In genomic region chr3:188796122-188796631, GRCh38 we compare ENCODE assay signal across 9 cellular contexts.
A peak's percentile ranks its signal among the peaks of the same experiment; 100 is the strongest.
DNase-seq lines count a peak whose midpoint lies in the region; ATAC-seq and TF ChIP-seq lines count a peak whose summit lies in the region.
"Had no signal": no experiment of that assay in that cellular context is flagged by ENCODE, and none has a peak within 500 bp of the region (broad histone marks: within the 10 kb centered on the region; RNA-seq: fewer than 3 reads in every experiment).

No MANE protein-coding gene starts in this region.

- H3K36me3 Mint-ChIP-seq in activated B cell treated with CpG ODN at 0.5 μM for 24 hours (ENCODE audit: low read depth) (peaks cover 9% of the 10 kb centered on the region), memory B cell (peaks cover 9% of the 10 kb centered on the region)

- TF ChIP-seq POLR2A in vagina (IDR thresholded peaks at IDR 0.05) (no peak), breast epithelium (IDR thresholded peaks at IDR 0.05) (no peak)

- H3K27me3 ChIP-seq in vagina = no peaks in the 10 kb centered on the region
- no peaks in the 10 kb centered on the region for H3K27me3 ChIP-seq in breast epithelium

- TF ChIP-seq CTCF in activated B cell treated with CpG ODN at 0.5 μM for 24 hours (IDR thresholded peaks at IDR 0.05) (no peak), vagina (IDR thresholded peaks at IDR 0.05) (no peak), breast epithelium (IDR thresholded peaks at IDR 0.05) (no peak)

- H3K27me3 Mint-ChIP-seq in activated B cell treated with CpG ODN at 0.5 μM for 24 hours (no peaks in the 10 kb centered on the region), memory B cell (no peaks in the 10 kb centered on the region)
- H3K27me3 Mint-ChIP-seq: activated naive CD8-positive, alpha-beta T cell had no signal

- H3K4me1 ChIP-seq in vagina = peaks cover 22% of the 10 kb centered on the region
- H3K4me1 ChIP-seq in breast epithelium = no peaks in the 10 kb centered on the region

- H3K9me3 Mint-ChIP-seq in activated B cell treated with CpG ODN at 0.5 μM for 24 hours (no peaks in the 10 kb centered on the region), memory B cell (no peaks in the 10 kb centered on the region)

- intact Hi-C loops in activated B cell treated with CpG ODN at 0.5 μM for 24 hours (cut with micrococcal nuclease) = no loop called here
- intact Hi-C loops in vagina (cut with DNase I) = no loop called here
- intact Hi-C loops in breast epithelium (cut with DNase I; ENCODE audit: low total_unique reads) = no loop called here

- H3K4me1 Mint-ChIP-seq in activated B cell treated with CpG ODN at 0.5 μM for 24 hours (peaks cover 16% of the 10 kb centered on the region), memory B cell (peaks cover 10% of the 10 kb centered on the region)

- ATAC-seq in HG02938 (IDR thresholded peaks at IDR 0.05; ENCODE audit: unreplicated experiment) (peak; percentile 79), activated B cell treated with CpG ODN at 0.5 μM for 24 hours (ENCODE audit: low read depth) (peak; percentile 83), memory B cell (ENCODE audit: low read depth) (peak; percentile 94)

- H3K4me3 Mint-ChIP-seq in activated B cell treated with CpG ODN at 0.5 μM for 24 hours (no peak overlapping the region), memory B cell (no peak overlapping the region)
- H3K4me3 Mint-ChIP-seq: activated naive CD8-positive, alpha-beta T cell had no signal

- POLR2A ChIA-PET in activated B cell treated with CpG ODN at 0.5 μM for 24 hours (lab: Charles Lee) = no interaction called here

- H3K27ac ChIP-seq in vagina = no peak overlapping the region
- H3K27ac ChIP-seq in breast epithelium = no peak overlapping the region

- H3K27ac Mint-ChIP-seq in activated B cell treated with CpG ODN at 0.5 μM for 24 hours = peak overlapping the region; percentile 0
- peak overlapping the region; percentile 3 for H3K27ac Mint-ChIP-seq in memory B cell
- H3K27ac Mint-ChIP-seq: activated naive CD8-positive, alpha-beta T cell had no signal

- CTCF ChIA-PET in activated B cell treated with CpG ODN at 0.5 μM for 24 hours (lab: Charles Lee) = interaction anchor here (0.8 kb wide), 1 partner anchor 1056 kb away, joined by 3 read pairs; no protein-coding TSS in a partner anchor

- H3K4me3 ChIP-seq in vagina = no peak overlapping the region
- H3K4me3 ChIP-seq in breast epithelium = no peak overlapping the region

- no peaks in the 10 kb centered on the region for H3K9me3 ChIP-seq in vagina
- H3K9me3 ChIP-seq in breast epithelium = no peaks in the 10 kb centered on the region

- H3K36me3 ChIP-seq in vagina (no peaks in the 10 kb centered on the region), breast epithelium (no peaks in the 10 kb centered on the region)

- DNase-seq in ELR (ENCODE audit: low read depth) = peak; percentile 94
- no peak for DNase-seq in activated B cell treated with CpG ODN at 0.5 μM for 24 hours
- no peak for DNase-seq in memory B cell (ENCODE audit: low spot score in 2 of 2)
- no peak for DNase-seq in HuH-7.5 (ENCODE audit: low spot score)
- no peak for DNase-seq in vagina (ENCODE audit: extremely low spot score in 2 of 2)
- no peak for DNase-seq in breast epithelium (ENCODE audit: low spot score in 2 of 2)
- no peak for DNase-seq in DMS114 treated with DMSO at 0.1 percent for 48 hours (lab: John Stamatoyannopoulos, UW; ENCODE audit: unreplicated experiment)
